Comparison of ENCODE assay signal across 8 cellular contexts in the genomic region with DNA sequence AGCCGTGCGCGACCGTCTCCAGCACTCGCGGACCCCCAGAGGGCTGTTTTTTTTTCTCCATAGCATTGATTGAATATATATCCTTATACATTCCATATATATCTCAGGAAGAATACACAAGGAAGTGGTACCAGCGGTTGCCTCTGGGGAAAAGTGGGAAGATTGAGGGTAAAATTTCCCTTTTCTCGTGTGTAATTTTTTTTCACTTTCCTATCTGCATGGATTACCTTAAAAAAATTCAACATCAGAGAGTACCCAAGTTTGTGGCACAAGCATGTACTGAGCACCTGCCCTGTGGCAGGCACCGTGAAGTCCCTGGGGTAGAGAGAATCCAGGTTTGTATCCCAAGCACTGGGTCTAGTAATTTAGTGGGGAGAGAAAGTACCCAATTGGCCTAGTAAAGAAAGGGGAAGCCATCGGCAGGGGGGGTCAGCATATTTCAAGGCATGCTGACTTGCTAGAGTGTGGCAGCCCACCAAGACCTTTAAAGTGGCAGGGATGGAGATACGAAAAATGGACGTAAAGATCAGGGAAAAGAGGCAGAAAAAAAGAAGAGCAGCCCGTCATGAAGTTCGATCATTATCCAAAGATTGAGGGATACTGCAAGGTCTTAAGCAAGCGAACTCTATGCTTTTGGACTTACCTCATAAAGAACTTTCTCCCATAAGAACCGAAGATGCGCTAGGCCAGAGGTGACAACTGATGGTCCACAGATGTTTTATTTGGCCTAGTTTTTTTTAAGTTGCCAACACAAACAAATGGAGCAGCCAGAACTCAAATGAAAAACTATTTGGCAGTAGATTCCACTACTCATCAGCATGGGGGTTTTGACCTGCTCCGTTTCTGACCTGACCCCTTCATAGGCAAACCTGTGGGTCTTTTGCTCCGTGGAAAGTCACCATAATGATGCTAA. TPM values are rescaled to one million over a fixed set of nuclear protein-coding genes. Genes with fewer than 3 reads are reported as not detected.
DNase-seq lines count a peak whose midpoint lies in the region; ATAC-seq and TF ChIP-seq lines count a peak whose summit lies in the region.

No MANE protein-coding gene starts in this region.

- peak overlapping the region in 1 of 2 donors; percentile 80 for H3K4me3 ChIP-seq in right atrium auricular region
- H3K4me3 ChIP-seq in mesendoderm (ENCODE audit: low read length), result peak overlapping the region; percentile 55
- peak overlapping the region in 1 of 2 donors; percentile 81 for H3K4me3 ChIP-seq in vagina

- H3K36me3 Mint-ChIP-seq in brain, result peaks cover 24% of the 10 kb centered on the region

- ATAC-seq in Right ventricle myocardium superior (ENCODE audit: poor library complexity), result no peak
- no peak for ATAC-seq in GM21576 (IDR thresholded peaks at IDR 0.05; ENCODE audit: unreplicated experiment)
- ATAC-seq in GM18511 (IDR thresholded peaks at IDR 0.05; ENCODE audit: unreplicated experiment), result no peak

- TF ChIP-seq CTCF in right atrium auricular region (IDR thresholded peaks at IDR 0.05) (no peak), brain (conservative IDR thresholded peaks at IDR 0.05) (no peak), vagina (IDR thresholded peaks at IDR 0.05) (no peak)

- no peak overlapping the region for H2BK5ac ChIP-seq in mesendoderm (ENCODE audit: low read length)

- peak overlapping the region; percentile 83 for H3K4me2 ChIP-seq in mesendoderm (ENCODE audit: low read length)

- H2BK120ac ChIP-seq in mesendoderm (ENCODE audit: low read depth, low read length), result no peak overlapping the region

- no peak overlapping the region for H2AK5ac ChIP-seq in mesendoderm (ENCODE audit: low read length)

- no peak overlapping the region for H3K23ac ChIP-seq in mesendoderm (ENCODE audit: low read length)

- H3K79me2 ChIP-seq in mesendoderm (ENCODE audit: control insufficient read depth, insufficient read depth, low read length), result peaks cover 24% of the 10 kb centered on the region

- peak overlapping the region; percentile 8 for H3K18ac ChIP-seq in mesendoderm (ENCODE audit: low read length)

- peaks cover 2 to 14% (median 11%) of the 10 kb centered on the region in 5 experiments for H3K9me3 Mint-ChIP-seq in brain

- no peak overlapping the region for H4K5ac ChIP-seq in mesendoderm (ENCODE audit: low read length)

- intact Hi-C loops in Right ventricle myocardium superior (cut with DNase I), result no loop called here
- intact Hi-C loops in vagina (cut with DNase I), result no loop called here

- peaks cover 9% of the 10 kb centered on the region for H3K27me3 Mint-ChIP-seq in brain

- peak overlapping the region; percentile 87 for H4K8ac ChIP-seq in mesendoderm (ENCODE audit: low read depth, low read length)

- H3K36me3 ChIP-seq in right atrium auricular region (no peaks in the 10 kb centered on the region), mesendoderm (ENCODE audit: control insufficient read depth, insufficient read depth, low read length) (peaks cover 3% of the 10 kb centered on the region), vagina (no peaks in the 10 kb centered on the region)

- WGBS in mesendoderm (ENCODE audit: extremely low coverage, insufficient coverage, low lambda C conversion rate), result no CpG with 5 or more reads among the region's 19 CpGs

- H3K9me3 ChIP-seq in right atrium auricular region (no peaks in the 10 kb centered on the region), vagina (no peaks in the 10 kb centered on the region)

- DNase-seq in right atrium auricular region (ENCODE audit: low spot score) (no peak), Right ventricle myocardium superior (no peak), mesendoderm (no peak), vagina (ENCODE audit: extremely low spot score in 2 of 2) (no peak), GF-D8 (lab: John Stamatoyannopoulos, UW) (no peak)

- no peak for TF ChIP-seq POLR2A in vagina (IDR thresholded peaks at IDR 0.05)

- H3K27me3 ChIP-seq in right atrium auricular region (no peaks in the 10 kb centered on the region), mesendoderm (ENCODE audit: insufficient read depth, low read length, poor library complexity) (no peaks in the 10 kb centered on the region), vagina (no peaks in the 10 kb centered on the region)

- peak overlapping the region; percentile 91 to 98 (median 94) for H3K4me3 Mint-ChIP-seq in brain

- H3K27ac ChIP-seq in right atrium auricular region (peak overlapping the region; percentile 93 to 95), mesendoderm (ENCODE audit: low read depth, low read length) (peak overlapping the region; percentile 91), vagina (peak overlapping the region; percentile 84)

- H3K4ac ChIP-seq in mesendoderm (ENCODE audit: low read depth, low read length), result peak overlapping the region; percentile 44

- H3K56ac ChIP-seq in mesendoderm (ENCODE audit: low read length), result peak overlapping the region; percentile 93

- H3K9ac ChIP-seq in mesendoderm (ENCODE audit: low read length), result peak overlapping the region; percentile 93

- peaks cover 34% of the 10 kb centered on the region for H3K4me1 Mint-ChIP-seq in brain

- peaks cover 3% of the 10 kb centered on the region for H3K79me1 ChIP-seq in mesendoderm (ENCODE audit: low read length)

- H2BK15ac ChIP-seq in mesendoderm (replicated peaks; ENCODE audit: low read depth), result no peak overlapping the region

- H3K4me1 ChIP-seq in right atrium auricular region, result peaks cover 0 to 25% of the 10 kb centered on the region in 2 donors
- peaks cover 6% of the 10 kb centered on the region for H3K4me1 ChIP-seq in mesendoderm (ENCODE audit: control insufficient read depth, low read depth, low read length)
- peaks cover 36% of the 10 kb centered on the region for H3K4me1 ChIP-seq in vagina

- H3K27ac Mint-ChIP-seq in brain, result peak overlapping the region; percentile 72 to 99 (median 96)

RNA-seq across cellular contexts. Expression of a gene that starts 1.5 kb away (rescaled TPM):
- total RNA-seq in right atrium auricular region (10 to 100 TPM; 37.1 to 39.6 TPM), Right ventricle myocardium superior (54.5 TPM), vagina (82.0 TPM)
- polyA plus RNA-seq in brain (ENCODE audit: insufficient read depth, low read depth, low replicate concordance), result 161 TPM
- 582 TPM for polyA plus RNA-seq in mesendoderm (2013, experiment 1 of 2)
- 578 TPM for polyA plus RNA-seq in mesendoderm (2013, experiment 2 of 2)

RNA-seq across cellular contexts. Expression of a gene that starts 36.9 kb away (rescaled TPM):
- total RNA-seq in right atrium auricular region, result 10 to 100 TPM; 40.6 TPM
- 29.1 TPM for total RNA-seq in Right ventricle myocardium superior
- 19.7 TPM for polyA plus RNA-seq in brain (ENCODE audit: insufficient read depth, low read depth, low replicate concordance)
- 8.4 TPM for polyA plus RNA-seq in mesendoderm (2013, experiment 1 of 2)
- 8.6 TPM for polyA plus RNA-seq in mesendoderm (2013, experiment 2 of 2)
- total RNA-seq in vagina, result 62.1 TPM
